Comparison of ENCODE assay signal across 11 cellular contexts in the genomic region with DNA sequence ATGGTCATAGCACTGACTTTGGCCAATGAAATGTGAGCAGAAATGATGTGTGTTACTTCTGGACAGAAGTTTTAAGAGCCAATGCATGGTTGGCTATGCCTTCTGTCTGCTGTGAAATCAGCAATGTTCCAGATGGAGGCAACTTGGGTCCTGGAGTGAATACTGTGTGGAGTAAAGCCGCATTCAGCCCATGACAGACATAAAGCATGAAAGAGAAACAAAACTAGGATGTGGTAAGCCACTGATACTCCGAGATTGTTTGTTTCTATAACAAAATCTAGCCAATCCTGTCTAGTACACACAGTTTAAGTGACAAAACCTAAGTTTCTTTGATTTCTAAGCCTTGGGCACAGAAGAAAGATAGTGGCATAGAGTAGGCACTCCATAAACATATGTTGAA. TPM values are rescaled to one million over a fixed set of nuclear protein-coding genes. Genes with fewer than 3 reads are reported as not detected.
DNase-seq lines count a peak whose midpoint lies in the region; ATAC-seq and TF ChIP-seq lines count a peak whose summit lies in the region.
"Had no signal": no experiment of that assay in that cellular context is flagged by ENCODE, and none has a peak within 500 bp of the region (broad histone marks: within the 10 kb centered on the region; RNA-seq: fewer than 3 reads in every experiment).

No MANE protein-coding gene starts in this region.

- H3K27ac ChIP-seq in breast epithelium, result no peak overlapping the region

- no peaks in the 10 kb centered on the region for H3K9me3 ChIP-seq in breast epithelium

- no peaks in the 10 kb centered on the region for H3K36me3 ChIP-seq in breast epithelium

- peak; percentile 85 for ATAC-seq in GM19438 (IDR thresholded peaks at IDR 0.05; ENCODE audit: low read depth, unreplicated experiment)
- peak; percentile 79 for ATAC-seq in HG03060 (IDR thresholded peaks at IDR 0.05; ENCODE audit: low read depth, unreplicated experiment)
- ATAC-seq: WTC11 had no signal

- no peak for TF ChIP-seq POLR2A in breast epithelium (IDR thresholded peaks at IDR 0.05)

- intact Hi-C loops in breast epithelium (cut with DNase I; ENCODE audit: low total_unique reads), result no loop called here

- DNase-seq in AG08396 (ENCODE audit: low spot score) (peak; percentile 22), RPMI7951 (ENCODE audit: low read depth) (peak; percentile 72), NCI-H146 (lab: John Stamatoyannopoulos, UW) (no peak), breast epithelium (ENCODE audit: low spot score in 2 of 2) (no peak), HuH-7 (ENCODE audit: low spot score) (no peak)
- no peak for DNase-seq in stimulated activated CD4-positive, alpha-beta T cell treated with anti-CD3 and anti-CD28 coated beads, Interleukin-4, amount 100 ng/mL, for 24 hours
- DNase-seq: activated T-cell treated with anti-CD3 and anti-CD28 coated beads, Interleukin-2, amount 50 U/mL, for 1 hour; SIG-M5 had no signal

- H3K4me3 ChIP-seq in breast epithelium, result no peak overlapping the region

- TF ChIP-seq CTCF in breast epithelium (IDR thresholded peaks at IDR 0.05), result no peak

- no peaks in the 10 kb centered on the region for H3K4me1 ChIP-seq in breast epithelium

- H3K27me3 ChIP-seq in breast epithelium, result no peaks in the 10 kb centered on the region

RNA-seq across cellular contexts. Expression of a gene that starts 47.1 kb away (rescaled TPM):
- total RNA-seq in RPMI7951 (2014; rRNA removed; shearing (Covaris generic)), result 10.7 and 13.6 TPM in 2 replicates
- 10 to 100 TPM; 49.1 to 88.0 (median 70.8) TPM for total RNA-seq in breast epithelium

Comparison
In these comparisons a context has a peak if more than half of its experiments do, and no peak if none do; other contexts are left out.
1. DNase-seq: peak in AG08396 (single experiment) and RPMI7951 (single experiment); none in NCI-H146 (single experiment), breast epithelium (0 of 2), stimulated activated CD4-positive, alpha-beta T cell treated with anti-CD3 and anti-CD28 coated beads, Interleukin-4, amount 100 ng/mL, for 24 hours (single experiment) and HuH-7 (single experiment).